ENCODE assay signal across 11 cellular contexts in genomic region chr14:102922490-102923200, GRCh38. TPM values are rescaled to one million over a fixed set of nuclear protein-coding genes. Genes with fewer than 3 reads are reported as not detected.
DNase-seq lines count a peak whose midpoint lies in the region; ATAC-seq, FAIRE-seq and TF ChIP-seq lines count a peak whose summit lies in the region.
"Had no signal": no experiment of that assay in that cellular context is flagged by ENCODE, and none has a peak within 500 bp of the region (broad histone marks: within the 10 kb centered on the region; RNA-seq: fewer than 3 reads in every experiment).

AMN (plus strand) TSS chr14:102922663; CDS start chr14:102922689, 26 bp downstream.

- H3K4me1 Mint-ChIP-seq in activated T-helper 17 cell treated with anti-CD3 and anti-CD28 coated beads, Interleukin-2, amount 50 U/mL, for 72 hours, result no peaks in the 10 kb centered on the region
- H3K4me1 Mint-ChIP-seq in stimulated activated naive B cell treated with anti-CD40 and anti-IgM and Interleukin-4, amounts not matched to agents 10 μg/mL and 1 μg/mL and 100 μg/mL, for 72 hours, result peaks cover 10 to 14% of the 10 kb centered on the region in 2 donors
- H3K4me1 Mint-ChIP-seq in mesothelial cell of epicardium, result no peaks in the 10 kb centered on the region

- FAIRE-seq in urothelium cell line (lab: Jason Lieb, UNC), result no peak

- no peaks in the 10 kb centered on the region for H3K9me3 Mint-ChIP-seq in activated T-helper 17 cell treated with anti-CD3 and anti-CD28 coated beads, Interleukin-2, amount 50 U/mL, for 72 hours
- no peaks in the 10 kb centered on the region for H3K9me3 Mint-ChIP-seq in stimulated activated naive B cell treated with anti-CD40 and anti-IgM and Interleukin-4, amounts not matched to agents 10 μg/mL and 1 μg/mL and 100 μg/mL, for 72 hours
- no peaks in the 10 kb centered on the region for H3K9me3 Mint-ChIP-seq in mesothelial cell of epicardium

- no peak for TF ChIP-seq CTCF in mesothelial cell of epicardium (IDR thresholded peaks at IDR 0.05; ENCODE audit: unreplicated experiment)

- H3K27ac Mint-ChIP-seq in activated T-helper 17 cell treated with anti-CD3 and anti-CD28 coated beads, Interleukin-2, amount 50 U/mL, for 72 hours, result no peak within 1 kb of the TSS
- peak within 1 kb of the TSS; percentile 37 for H3K27ac Mint-ChIP-seq in stimulated activated naive B cell treated with anti-CD40 and anti-IgM and Interleukin-4, amounts not matched to agents 10 μg/mL and 1 μg/mL and 100 μg/mL, for 72 hours
- no peak within 1 kb of the TSS for H3K27ac Mint-ChIP-seq in mesothelial cell of epicardium

- H3K4me3 ChIP-seq in iPS-18c (ENCODE audit: insufficient read depth, low read depth, low read length), result peak within 1 kb of the TSS; percentile 38

- peak within 1 kb of the TSS; percentile 48 for H3K4me3 Mint-ChIP-seq in activated T-helper 17 cell treated with anti-CD3 and anti-CD28 coated beads, Interleukin-2, amount 50 U/mL, for 72 hours
- peak within 1 kb of the TSS in 1 of 2 donors; percentile 76 for H3K4me3 Mint-ChIP-seq in stimulated activated naive B cell treated with anti-CD40 and anti-IgM and Interleukin-4, amounts not matched to agents 10 μg/mL and 1 μg/mL and 100 μg/mL, for 72 hours
- no peak within 1 kb of the TSS for H3K4me3 Mint-ChIP-seq in mesothelial cell of epicardium

- peak; percentile 34 for ATAC-seq in activated T-helper 17 cell treated with anti-CD3 and anti-CD28 coated beads, Interleukin-2, amount 50 U/mL, for 72 hours (replicated peaks)
- peak; percentile 22 to 38 for ATAC-seq in stimulated activated naive B cell treated with anti-CD40 and anti-IgM and Interleukin-4, amounts not matched to agents 10 μg/mL and 1 μg/mL and 100 μg/mL, for 72 hours (replicated peaks)
- ATAC-seq: HCT116 had no signal

- DNase-seq in activated CD4-positive, alpha-beta T cell treated with anti-CD3 and anti-CD28 coated beads for 48 hours, result peak; percentile 37
- DNase-seq in activated CD4-positive, alpha-beta T cell treated with anti-CD3 and anti-CD28 coated beads, Interleukin-2, amount 50 U/mL, for 4 hours, result no peak
- no peak for DNase-seq in stimulated activated naive B cell treated with anti-CD40 and anti-IgM and Interleukin-4, amounts not matched to agents 10 μg/mL and 1 μg/mL and 100 μg/mL, for 72 hours
- DNase-seq in mesothelial cell of epicardium (ENCODE audit: low spot score in 2 of 2, unreplicated experiment in 2 of 2) (no peak), urothelium cell line (ENCODE audit: low spot score) (no peak), SHP77 treated with DMSO at 0.1 percent for 48 hours (lab: John Stamatoyannopoulos, UW) (no peak)
- DNase-seq: mesendoderm, NCI-H1417 had no signal

- peaks cover 8% of the 10 kb centered on the region for H3K27me3 Mint-ChIP-seq in activated T-helper 17 cell treated with anti-CD3 and anti-CD28 coated beads, Interleukin-2, amount 50 U/mL, for 72 hours
- peaks cover 16 to 25% of the 10 kb centered on the region in 2 donors for H3K27me3 Mint-ChIP-seq in stimulated activated naive B cell treated with anti-CD40 and anti-IgM and Interleukin-4, amounts not matched to agents 10 μg/mL and 1 μg/mL and 100 μg/mL, for 72 hours
- H3K27me3 Mint-ChIP-seq in mesothelial cell of epicardium (ENCODE audit: low read depth), result peaks cover 18% of the 10 kb centered on the region

- no peaks in the 10 kb centered on the region for H3K36me3 Mint-ChIP-seq in activated T-helper 17 cell treated with anti-CD3 and anti-CD28 coated beads, Interleukin-2, amount 50 U/mL, for 72 hours (ENCODE audit: low read depth)
- no peaks in the 10 kb centered on the region for H3K36me3 Mint-ChIP-seq in stimulated activated naive B cell treated with anti-CD40 and anti-IgM and Interleukin-4, amounts not matched to agents 10 μg/mL and 1 μg/mL and 100 μg/mL, for 72 hours
- H3K36me3 Mint-ChIP-seq in mesothelial cell of epicardium, result no peaks in the 10 kb centered on the region

- peaks cover 4% of the 10 kb centered on the region for H3K9me3 ChIP-seq in iPS-18c (ENCODE audit: control insufficient read depth, insufficient read depth, low read length)

RNA-seq across cellular contexts. Expression of gene AMN, which starts in this region (rescaled TPM):
- total RNA-seq in activated T-helper 17 cell treated with anti-CD3 and anti-CD28 coated beads, Interleukin-2, amount 50 U/mL, for 72 hours, result 1 to 10 TPM; 2.1 to 2.3 TPM
- 2.5 to 3.5 TPM (median 2.7 TPM) in 3 replicates for total RNA-seq in mesothelial cell of epicardium
